In the genomic region with DNA sequence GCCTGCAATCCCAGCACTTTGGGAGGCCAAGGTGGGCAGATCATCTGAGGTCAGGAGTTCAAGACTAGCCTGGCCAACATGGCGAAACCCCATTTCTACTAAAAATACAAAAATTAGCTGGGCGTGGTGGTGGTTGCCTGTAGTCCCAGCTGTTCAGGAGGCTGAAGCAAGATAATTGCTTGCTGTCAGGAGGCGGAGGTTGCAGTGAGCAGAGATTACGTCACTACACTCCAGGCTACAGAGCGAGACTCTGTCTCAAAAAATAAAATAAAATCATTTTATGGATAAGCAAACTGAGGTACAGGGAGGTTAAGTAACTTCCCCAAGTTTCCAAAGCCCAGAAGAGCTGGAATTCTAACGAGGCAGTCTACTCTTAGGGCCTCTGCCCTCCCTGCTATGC, we compare ENCODE assay signal across 19 cellular contexts. TPM values are rescaled to one million over a fixed set of nuclear protein-coding genes. Genes with fewer than 3 reads are reported as not detected.
"Had no signal": no experiment of that assay in that cellular context is flagged by ENCODE, and none has a peak within 500 bp of the region (broad histone marks: within the 10 kb centered on the region; RNA-seq: fewer than 3 reads in every experiment).

No MANE protein-coding gene starts in this region.

RNA-seq across cellular contexts. Expression of a gene that starts 26.7 kb away (rescaled TPM):
- total RNA-seq: colonic mucosa, dermis microvascular lymphatic vessel endothelial cell, endodermal cell, esophagus mucosa, esophagus squamous epithelium, gastrocnemius medialis, glomerular endothelial cell, heart right ventricle, kidney epithelial cell, left cardiac atrium, left lung, left ventricle myocardium superior, lower lobe of right lung, lung microvascular endothelial cell, mesenteric fat pad, mesothelial cell of epicardium, mucosa of descending colon, myocyte had no signal
- polyA plus RNA-seq: heart right ventricle, keratinocyte had no signal
